In the genomic region with DNA sequence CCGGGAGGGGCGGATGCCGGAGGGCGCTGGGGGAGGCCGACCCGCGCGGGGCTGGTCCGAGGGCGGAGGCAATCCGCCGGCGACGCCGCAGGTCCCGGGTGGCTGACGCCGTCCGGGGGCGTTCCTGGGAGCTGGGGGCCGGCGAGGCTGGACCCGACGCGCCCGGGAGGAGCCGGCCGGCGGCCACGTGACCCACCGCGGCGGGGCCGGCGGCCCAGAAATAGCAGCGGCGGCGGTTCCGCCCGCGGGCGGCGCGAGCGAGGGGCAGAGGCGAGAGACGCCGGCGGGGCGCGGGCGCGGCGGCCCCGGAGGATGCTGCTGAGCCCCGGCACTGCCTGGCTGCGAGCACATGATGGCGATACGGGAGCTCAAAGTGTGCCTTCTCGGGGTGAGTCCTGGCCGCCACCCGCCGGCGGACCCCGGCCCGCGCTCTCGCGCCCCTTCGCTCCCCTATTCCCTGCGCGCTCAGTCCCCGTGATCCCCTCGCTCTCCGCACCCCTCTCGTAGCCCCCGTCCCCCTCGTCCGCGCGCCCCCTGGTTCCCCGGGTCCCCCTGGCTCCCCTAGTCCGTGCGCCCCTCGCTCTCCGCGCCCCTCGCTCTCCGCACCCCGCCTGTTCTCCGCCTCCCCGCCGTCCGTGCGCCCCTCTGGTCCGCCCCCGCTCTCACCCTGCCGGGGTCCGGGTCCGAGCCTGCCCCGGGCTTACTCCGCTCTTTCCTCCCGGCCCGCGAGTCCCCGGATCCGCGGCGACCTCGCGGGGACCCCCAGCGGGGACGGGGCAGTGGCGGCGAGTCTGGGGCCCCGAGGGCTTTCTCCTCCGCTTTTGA, we compare ENCODE assay signal across 1 cellular context.
TF ChIP-seq lines count a peak whose summit lies in the region.

A gene with protein sequence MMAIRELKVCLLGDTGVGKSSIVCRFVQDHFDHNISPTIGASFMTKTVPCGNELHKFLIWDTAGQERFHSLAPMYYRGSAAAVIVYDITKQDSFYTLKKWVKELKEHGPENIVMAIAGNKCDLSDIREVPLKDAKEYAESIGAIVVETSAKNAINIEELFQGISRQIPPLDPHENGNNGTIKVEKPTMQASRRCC (plus strand): TSS at position 245 of the 825 bp plus-strand sequence. CDS start 105 bp downstream, at position 350.

TF ChIP-seq in HEK293, 187 proteins besides CTCF, POLR2A, EP300 and RAD21 (continued from another document):
- TF ChIP-seq, protein P1, sequence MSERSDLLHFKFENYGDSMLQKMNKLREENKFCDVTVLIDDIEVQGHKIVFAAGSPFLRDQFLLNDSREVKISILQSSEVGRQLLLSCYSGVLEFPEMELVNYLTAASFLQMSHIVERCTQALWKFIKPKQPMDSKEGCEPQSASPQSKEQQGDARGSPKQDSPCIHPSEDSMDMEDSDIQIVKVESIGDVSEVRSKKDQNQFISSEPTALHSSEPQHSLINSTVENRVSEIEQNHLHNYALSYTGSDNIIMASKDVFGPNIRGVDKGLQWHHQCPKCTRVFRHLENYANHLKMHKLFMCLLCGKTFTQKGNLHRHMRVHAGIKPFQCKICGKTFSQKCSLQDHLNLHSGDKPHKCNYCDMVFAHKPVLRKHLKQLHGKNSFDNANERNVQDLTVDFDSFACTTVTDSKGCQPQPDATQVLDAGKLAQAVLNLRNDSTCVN (tag by site-specific recombination; optimal IDR thresholded peaks at IDR 0.05), result peak; percentile 87
- TF ChIP-seq KLF1 (tag by site-specific recombination; IDR thresholded peaks at IDR 0.05), result 0 out of 2 replicates have a peak, but pooled peaks have one; percentile 11
- TF ChIP-seq, protein P2, sequence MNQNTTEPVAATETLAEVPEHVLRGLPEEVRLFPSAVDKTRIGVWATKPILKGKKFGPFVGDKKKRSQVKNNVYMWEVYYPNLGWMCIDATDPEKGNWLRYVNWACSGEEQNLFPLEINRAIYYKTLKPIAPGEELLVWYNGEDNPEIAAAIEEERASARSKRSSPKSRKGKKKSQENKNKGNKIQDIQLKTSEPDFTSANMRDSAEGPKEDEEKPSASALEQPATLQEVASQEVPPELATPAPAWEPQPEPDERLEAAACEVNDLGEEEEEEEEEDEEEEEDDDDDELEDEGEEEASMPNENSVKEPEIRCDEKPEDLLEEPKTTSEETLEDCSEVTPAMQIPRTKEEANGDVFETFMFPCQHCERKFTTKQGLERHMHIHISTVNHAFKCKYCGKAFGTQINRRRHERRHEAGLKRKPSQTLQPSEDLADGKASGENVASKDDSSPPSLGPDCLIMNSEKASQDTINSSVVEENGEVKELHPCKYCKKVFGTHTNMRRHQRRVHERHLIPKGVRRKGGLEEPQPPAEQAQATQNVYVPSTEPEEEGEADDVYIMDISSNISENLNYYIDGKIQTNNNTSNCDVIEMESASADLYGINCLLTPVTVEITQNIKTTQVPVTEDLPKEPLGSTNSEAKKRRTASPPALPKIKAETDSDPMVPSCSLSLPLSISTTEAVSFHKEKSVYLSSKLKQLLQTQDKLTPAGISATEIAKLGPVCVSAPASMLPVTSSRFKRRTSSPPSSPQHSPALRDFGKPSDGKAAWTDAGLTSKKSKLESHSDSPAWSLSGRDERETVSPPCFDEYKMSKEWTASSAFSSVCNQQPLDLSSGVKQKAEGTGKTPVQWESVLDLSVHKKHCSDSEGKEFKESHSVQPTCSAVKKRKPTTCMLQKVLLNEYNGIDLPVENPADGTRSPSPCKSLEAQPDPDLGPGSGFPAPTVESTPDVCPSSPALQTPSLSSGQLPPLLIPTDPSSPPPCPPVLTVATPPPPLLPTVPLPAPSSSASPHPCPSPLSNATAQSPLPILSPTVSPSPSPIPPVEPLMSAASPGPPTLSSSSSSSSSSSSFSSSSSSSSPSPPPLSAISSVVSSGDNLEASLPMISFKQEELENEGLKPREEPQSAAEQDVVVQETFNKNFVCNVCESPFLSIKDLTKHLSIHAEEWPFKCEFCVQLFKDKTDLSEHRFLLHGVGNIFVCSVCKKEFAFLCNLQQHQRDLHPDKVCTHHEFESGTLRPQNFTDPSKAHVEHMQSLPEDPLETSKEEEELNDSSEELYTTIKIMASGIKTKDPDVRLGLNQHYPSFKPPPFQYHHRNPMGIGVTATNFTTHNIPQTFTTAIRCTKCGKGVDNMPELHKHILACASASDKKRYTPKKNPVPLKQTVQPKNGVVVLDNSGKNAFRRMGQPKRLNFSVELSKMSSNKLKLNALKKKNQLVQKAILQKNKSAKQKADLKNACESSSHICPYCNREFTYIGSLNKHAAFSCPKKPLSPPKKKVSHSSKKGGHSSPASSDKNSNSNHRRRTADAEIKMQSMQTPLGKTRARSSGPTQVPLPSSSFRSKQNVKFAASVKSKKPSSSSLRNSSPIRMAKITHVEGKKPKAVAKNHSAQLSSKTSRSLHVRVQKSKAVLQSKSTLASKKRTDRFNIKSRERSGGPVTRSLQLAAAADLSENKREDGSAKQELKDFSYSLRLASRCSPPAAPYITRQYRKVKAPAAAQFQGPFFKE (tag by site-specific recombination; IDR thresholded peaks at IDR 0.05; ENCODE audit: borderline replicate concordance), result 0 out of 2 replicates have a peak, but pooled peaks have one; percentile 66
TF ChIP-seq in HEK293: peak in this region for 30.
